18 cellular contexts compared by ENCODE assay signal in genomic region chr3:1943395-1944118, GRCh38.
A peak's percentile ranks its signal among the peaks of the same experiment; 100 is the strongest.
DNase-seq lines count a peak whose midpoint lies in the region; ATAC-seq, FAIRE-seq and TF ChIP-seq lines count a peak whose summit lies in the region.
"Had no signal": no experiment of that assay in that cellular context is flagged by ENCODE, and none has a peak within 500 bp of the region (broad histone marks: within the 10 kb centered on the region; RNA-seq: fewer than 3 reads in every experiment).

No MANE protein-coding gene starts in this region.

- H3K27ac ChIP-seq in hepatocyte = no peak overlapping the region
- H3K27ac ChIP-seq: C4-2B, HL-60 had no signal

- no peaks in the 10 kb centered on the region for H3K9me2 ChIP-seq in hepatocyte (replicated peaks; ENCODE audit: insufficient read depth)

- H3K79me2 ChIP-seq in hepatocyte = no peaks in the 10 kb centered on the region

- DNase-seq in GM12865 (ENCODE audit: low read depth) (peak; percentile 28), NCI-H69 (lab: John Stamatoyannopoulos, UW) (peak; percentile 65), hepatocyte (ENCODE audit: low spot score) (no peak), AML-193 (lab: John Stamatoyannopoulos, UW) (no peak), frontal cortex (ENCODE audit: low spot score in 2 of 2) (no peak)
- DNase-seq: BE2C; CD4-positive, alpha-beta memory T cell; GF-D8; H9; IMR-90; KBM-7 had no signal

- no peaks in the 10 kb centered on the region for H4K20me1 ChIP-seq in hepatocyte (ENCODE audit: insufficient read depth, poor library complexity, severe bottlenecking)

- H3K4me3 ChIP-seq in GM12865 (ENCODE audit: low read depth, low read length) (no peak overlapping the region; the same call in 1 of the 2 replicates), hepatocyte (no peak overlapping the region)
- H3K4me3 ChIP-seq: GM23338 had no signal

- ATAC-seq in HG03354 (IDR thresholded peaks at IDR 0.05; ENCODE audit: poor library complexity, severe bottlenecking, unreplicated experiment) (peak; percentile 68), HG03565 (IDR thresholded peaks at IDR 0.05; ENCODE audit: unreplicated experiment) (no peak)
- ATAC-seq: GM23338 had no signal

- peak overlapping the region; percentile 25 for H3K4me2 ChIP-seq in hepatocyte
- H3K4me2 ChIP-seq: GM23338 had no signal

- H3K9me3 ChIP-seq in hepatocyte (ENCODE audit: low read depth) = no peaks in the 10 kb centered on the region
- H3K9me3 ChIP-seq: BE2C had no signal

- 52% methylated on average over 6 of the region's 6 CpGs for WGBS in hepatocyte (ENCODE audit: low lambda C conversion rate, missing lambda C conversion rate)

- TF ChIP-seq CTCF in GM12865 (IDR thresholded peaks at IDR 0.05; ENCODE audit: insufficient read depth, low read depth, low read length, missing control alignments) = no peak
- no peak for TF ChIP-seq CTCF in hepatocyte (IDR thresholded peaks at IDR 0.05; ENCODE audit: poor library complexity)

- no peak overlapping the region for H2AFZ ChIP-seq in hepatocyte
- H2AFZ ChIP-seq: GM23338 had no signal

- no peak for FAIRE-seq in frontal cortex (lab: Jason Lieb, UNC)
- FAIRE-seq: A204.1, GM18507 had no signal

- no peaks in the 10 kb centered on the region for H3K36me3 ChIP-seq in hepatocyte (replicated peaks; ENCODE audit: insufficient read depth, low read depth)
- H3K36me3 ChIP-seq: BE2C had no signal

- no peaks in the 10 kb centered on the region for H3K27me3 ChIP-seq in hepatocyte
- H3K27me3 ChIP-seq: BE2C had no signal

- no peaks in the 10 kb centered on the region for H3K4me1 ChIP-seq in hepatocyte (ENCODE audit: insufficient read depth)
- H3K4me1 ChIP-seq: BE2C had no signal

Comparison
In these comparisons a context has a peak if more than half of its experiments do, and no peak if none do; other contexts are left out.
1. DNase-seq: peak in GM12865 (single experiment) and NCI-H69 (single experiment); none in hepatocyte (single experiment), AML-193 (0 of 2) and frontal cortex (0 of 2).